In genomic region chr17:32110596-32110995, GRCh38 we compare ENCODE assay signal across 2 cellular contexts.
TF ChIP-seq lines count a peak whose summit lies in the region.

No MANE protein-coding gene starts in this region.

TF ChIP-seq in WTC11, 78 proteins besides CTCF, POLR2A, EP300 and RAD21:
- TF ChIP-seq PRRX2 (CRISPR knock-in tag; IDR thresholded peaks at IDR 0.05) (no peak), ERG (CRISPR knock-in tag; IDR thresholded peaks at IDR 0.05) (no peak), GABPB1 (CRISPR knock-in tag; IDR thresholded peaks at IDR 0.05) (no peak), ZNF121 (CRISPR knock-in tag; IDR thresholded peaks at IDR 0.05) (no peak), FOXP1 (CRISPR knock-in tag; IDR thresholded peaks at IDR 0.05; ENCODE audit: borderline replicate concordance) (no peak), ATF2 (CRISPR knock-in tag; IDR thresholded peaks at IDR 0.05; ENCODE audit: borderline replicate concordance, low read depth) (no peak), ELF4 (CRISPR knock-in tag; IDR thresholded peaks at IDR 0.05; ENCODE audit: low read depth) (no peak), USF2 (CRISPR knock-in tag; IDR thresholded peaks at IDR 0.05) (no peak)

TF ChIP-seq in endothelial cell of umbilical vein, 7 proteins besides CTCF, POLR2A, EP300 and RAD21:
- no peak for TF ChIP-seq EZH2 (IDR thresholded peaks at IDR 0.05; ENCODE audit: borderline replicate concordance, low read depth, low read length, severe bottlenecking)
- TF ChIP-seq MYC (IDR thresholded peaks at IDR 0.05; ENCODE audit: low read depth, low read length), result no peak
- TF ChIP-seq GATA2 (IDR thresholded peaks at IDR 0.05; ENCODE audit: insufficient read depth, insufficient read length, low read depth, low read length), result no peak
- TF ChIP-seq FOS (IDR thresholded peaks at IDR 0.05; ENCODE audit: borderline replicate concordance, insufficient read depth, low read length), result no peak
TF ChIP-seq in endothelial cell of umbilical vein: peak in this region for 0.
